In genomic region chr12:120438495-120439198, GRCh38 we compare ENCODE assay signal across 2 cellular contexts.
TF ChIP-seq lines count a peak whose summit lies in the region.

No MANE protein-coding gene starts in this region.

TF ChIP-seq in A549, 52 proteins besides CTCF, POLR2A, EP300 and RAD21:
- TF ChIP-seq PHF8 (IDR thresholded peaks at IDR 0.05; ENCODE audit: borderline replicate concordance, low read depth), result 0 out of 2 replicates have a peak, but pooled peaks have one; percentile 3
- no peak for TF ChIP-seq RNF2 (IDR thresholded peaks at IDR 0.05; ENCODE audit: borderline replicate concordance, low read depth)
- TF ChIP-seq NPAS2 (CRISPR knock-in tag; IDR thresholded peaks at IDR 0.05; ENCODE audit: borderline replicate concordance), result no peak

TF ChIP-seq in HepG2, 621 proteins besides CTCF, POLR2A, EP300 and RAD21:
- TF ChIP-seq ZNF781 (CRISPR knock-in tag; IDR thresholded peaks at IDR 0.05; ENCODE audit: borderline replicate concordance, not compliant biosample characterization) (no peak), SKIL (CRISPR knock-in tag; IDR thresholded peaks at IDR 0.05; ENCODE audit: borderline replicate concordance) (no peak), RBFOX2 (IDR thresholded peaks at IDR 0.05; ENCODE audit: low read depth, low read length) (no peak), HIC2 (CRISPR knock-in tag; IDR thresholded peaks at IDR 0.05; ENCODE audit: low read depth) (no peak), GATAD2A (CRISPR knock-in tag; IDR thresholded peaks at IDR 0.05) (no peak), CEBPB (IDR thresholded peaks at IDR 0.05; ENCODE audit: borderline replicate concordance, low read depth, low read length) (no peak), KDM5A (IDR thresholded peaks at IDR 0.05; ENCODE audit: borderline replicate concordance, low read length) (peak; percentile 18; the same call in 1 of the 2 replicates), ZBTB33 (CRISPR knock-in tag; IDR thresholded peaks at IDR 0.05) (no peak), ZBTB42 (CRISPR knock-in tag; IDR thresholded peaks at IDR 0.05) (0 out of 2 replicates have a peak, but pooled peaks have one; percentile 21), YY1 (IDR thresholded peaks at IDR 0.05; ENCODE audit: insufficient read depth, insufficient replicate concordance, low read depth, low read length) (no peak), ZNF546 (CRISPR knock-in tag; conservative IDR thresholded peaks at IDR 0.05) (0 out of 2 replicates have a peak, but pooled peaks have one; percentile 12), CENPBD1 (CRISPR knock-in tag; IDR thresholded peaks at IDR 0.05; ENCODE audit: borderline replicate concordance, low read depth) (0 out of 2 replicates have a peak, but pooled peaks have one; percentile 48), ZFP37 (CRISPR knock-in tag; IDR thresholded peaks at IDR 0.05; ENCODE audit: borderline replicate concordance) (no peak), AGO2 (optimal IDR thresholded peaks at IDR 0.05; ENCODE audit: low read depth, low read length) (no peak), GZF1 (CRISPR knock-in tag; IDR thresholded peaks at IDR 0.05) (0 out of 2 replicates have a peak, but pooled peaks have one; percentile 20), ZNF672 (CRISPR knock-in tag; IDR thresholded peaks at IDR 0.05) (no peak)
